16 cellular contexts compared by ENCODE assay signal in genomic region chr2:222239945-222240675, GRCh38. TPM values are rescaled to one million over a fixed set of nuclear protein-coding genes. Genes with fewer than 3 reads are reported as not detected.
DNase-seq lines count a peak whose midpoint lies in the region; ATAC-seq and TF ChIP-seq lines count a peak whose summit lies in the region.
"Had no signal": no experiment of that assay in that cellular context is flagged by ENCODE, and none has a peak within 500 bp of the region (broad histone marks: within the 10 kb centered on the region; RNA-seq: fewer than 3 reads in every experiment).

No MANE protein-coding gene starts in this region.

- TF ChIP-seq CTCF in neural progenitor cell (IDR thresholded peaks at IDR 0.05) (no peak), adrenal gland (IDR thresholded peaks at IDR 0.05) (no peak), osteoblast (IDR thresholded peaks at IDR 0.05; ENCODE audit: extremely low read depth, low read depth, low read length) (no peak)

- H3K4me3 ChIP-seq in HUES48 (ENCODE audit: low read depth, low read length) (peak overlapping the region; percentile 47), NT2/D1 (ENCODE audit: insufficient read length, low read depth) (no peak overlapping the region), neural progenitor cell (peak overlapping the region; percentile 37), adrenal gland (no peak overlapping the region), osteoblast (ENCODE audit: insufficient read depth, low read length) (no peak overlapping the region)
- H3K4me3 ChIP-seq: SJSA1, spleen, testis had no signal

- H3K4me1 ChIP-seq in HUES48 (ENCODE audit: control insufficient read depth, insufficient read depth, low read length) (peaks cover 44% of the 10 kb centered on the region), NT2/D1 (ENCODE audit: insufficient read depth, insufficient read length) (no peaks in the 10 kb centered on the region), neural progenitor cell (peaks cover 55% of the 10 kb centered on the region), adrenal gland (replicated peaks in 1 of 2) (no peaks in the 10 kb centered on the region), osteoblast (ENCODE audit: insufficient read depth, low read length) (no peaks in the 10 kb centered on the region)
- H3K4me1 ChIP-seq: SJSA1, spleen, testis had no signal

- H3K36me3 ChIP-seq in HUES48 (ENCODE audit: control insufficient read depth, insufficient read depth, low read length) = no peaks in the 10 kb centered on the region
- H3K36me3 ChIP-seq in NT2/D1 (ENCODE audit: insufficient read depth, insufficient read length, low read length) = no peaks in the 10 kb centered on the region
- H3K36me3 ChIP-seq in neural progenitor cell = no peaks in the 10 kb centered on the region
- H3K36me3 ChIP-seq in adrenal gland (replicated peaks in 1 of 2) = no peaks in the 10 kb centered on the region
- H3K36me3 ChIP-seq in osteoblast (ENCODE audit: insufficient read depth, low read length) = no peaks in the 10 kb centered on the region
- H3K36me3 ChIP-seq: SJSA1, spleen had no signal

- H3K4me1 Mint-ChIP-seq in neural progenitor cell = peaks cover 89% of the 10 kb centered on the region
- H3K4me1 Mint-ChIP-seq: central memory CD8-positive, alpha-beta T cell had no signal

- H3K27ac ChIP-seq in HUES48 (ENCODE audit: low read depth, low read length) (peak overlapping the region; percentile 23), neural progenitor cell (no peak overlapping the region), adrenal gland (no peak overlapping the region), osteoblast (ENCODE audit: low read depth, low read length) (no peak overlapping the region)
- H3K27ac ChIP-seq: SJSA1, spleen, testis had no signal

- ATAC-seq in left ventricle myocardium superior (peak; percentile 99), GM21723 (IDR thresholded peaks at IDR 0.05; ENCODE audit: unreplicated experiment) (no peak)
- ATAC-seq: effector memory CD8-positive, alpha-beta T cell had no signal

- H3K27ac Mint-ChIP-seq in neural progenitor cell = peak overlapping the region; percentile 80
- H3K27ac Mint-ChIP-seq: activated T-helper 2 cell treated with anti-CD3 and anti-CD28 coated beads, Interferon-gamma antibody, Interleukin-2, Interleukin-4, amounts not matched to agents 10 μg/mL and 5 μg/mL and 100 μg/mL, durations not matched to agents 14 hours and 24 hours and 36 hours; effector memory CD8-positive, alpha-beta T cell had no signal

- TF ChIP-seq POLR2A in adrenal gland (IDR thresholded peaks at IDR 0.05) = no peak

- H3K9ac ChIP-seq in HUES48 (ENCODE audit: low read depth, low read length) = no peak overlapping the region
- H3K9ac ChIP-seq in NT2/D1 (ENCODE audit: insufficient read length, low read depth) = no peak overlapping the region
- no peak overlapping the region for H3K9ac ChIP-seq in neural progenitor cell

- no peaks in the 10 kb centered on the region for H3K79me2 ChIP-seq in neural progenitor cell (ENCODE audit: low read depth)
- no peaks in the 10 kb centered on the region for H3K79me2 ChIP-seq in osteoblast (ENCODE audit: insufficient read depth, low read length)

- H3K36me3 Mint-ChIP-seq in neural progenitor cell = peaks cover 32% of the 10 kb centered on the region

- peak overlapping the region; percentile 60 for H3K4me3 Mint-ChIP-seq in neural progenitor cell
- H3K4me3 Mint-ChIP-seq: central memory CD8-positive, alpha-beta T cell; effector memory CD8-positive, alpha-beta T cell had no signal

- H3K9me3 ChIP-seq in HUES48 (ENCODE audit: control insufficient read depth, insufficient read depth, low read length) (no peaks in the 10 kb centered on the region), NT2/D1 (ENCODE audit: insufficient read depth, low read length) (no peaks in the 10 kb centered on the region), neural progenitor cell (ENCODE audit: low read depth) (no peaks in the 10 kb centered on the region), adrenal gland (replicated peaks in 1 of 3) (no peaks in the 10 kb centered on the region), osteoblast (ENCODE audit: low read depth, low read length) (no peaks in the 10 kb centered on the region)
- H3K9me3 ChIP-seq: SJSA1, spleen, testis had no signal

- intact Hi-C loops in left ventricle myocardium superior (cut with micrococcal nuclease) = no loop called here
- intact Hi-C loops in adrenal gland (cut with DNase I) = no loop called here

- 5 to 7% (median 7%) methylated on average over 14 to 15 of the region's 15 CpGs for WGBS in adrenal gland, 4 donors

- peaks cover 42% of the 10 kb centered on the region for H3F3A ChIP-seq in neural progenitor cell (ENCODE audit: low read depth)

- H3K27me3 Mint-ChIP-seq in neural progenitor cell (ENCODE audit: insufficient read depth, low read depth) = peaks cover 3% of the 10 kb centered on the region

- H2AFZ ChIP-seq in neural progenitor cell (replicated peaks) (no peak overlapping the region), osteoblast (ENCODE audit: low read length) (no peak overlapping the region)

- H3K4me2 ChIP-seq in neural progenitor cell (peak overlapping the region; percentile 82), osteoblast (ENCODE audit: insufficient read depth, low read length) (no peak overlapping the region)

- no peaks in the 10 kb centered on the region for H3K9me3 Mint-ChIP-seq in neural progenitor cell
- H3K9me3 Mint-ChIP-seq: activated T-helper 2 cell treated with anti-CD3 and anti-CD28 coated beads, Interferon-gamma antibody, Interleukin-2, Interleukin-4, amounts not matched to agents 10 μg/mL and 5 μg/mL and 100 μg/mL, durations not matched to agents 14 hours and 24 hours and 36 hours; central memory CD8-positive, alpha-beta T cell had no signal

- DNase-seq in NT2/D1 (ENCODE audit: low read depth, low spot score) (peak; percentile 13), left ventricle myocardium superior (peak; percentile 50), neural progenitor cell (ENCODE audit: low spot score) (peak; percentile 84), adrenal gland (no peak), osteoblast (ENCODE audit: insufficient read length, low spot score, missing footprints) (no peak)
- DNase-seq: effector memory CD8-positive, alpha-beta T cell; Kasumi-1; spleen; testis had no signal

- H4K20me1 ChIP-seq in neural progenitor cell (ENCODE audit: low read depth) = peaks cover 21% of the 10 kb centered on the region
- H4K20me1 ChIP-seq in osteoblast (ENCODE audit: insufficient read depth, low read length) = no peaks in the 10 kb centered on the region

- H3K27me3 ChIP-seq in HUES48 (ENCODE audit: control insufficient read depth, insufficient read depth, low read length) (peaks cover 55% of the 10 kb centered on the region), NT2/D1 (ENCODE audit: insufficient read depth, insufficient read length) (peaks cover 14% of the 10 kb centered on the region), neural progenitor cell (peaks cover 81% of the 10 kb centered on the region), adrenal gland (peaks cover 38% of the 10 kb centered on the region), osteoblast (ENCODE audit: insufficient read depth, low read length) (no peaks in the 10 kb centered on the region)
- H3K27me3 ChIP-seq: testis had no signal

RNA-seq across cellular contexts. Expression of gene PAX3, which starts 58.7 kb away (rescaled TPM):
- total RNA-seq in left ventricle myocardium superior = not detected
- 4.6 and 4.9 TPM in 2 replicates for total RNA-seq in neural progenitor cell (ENCODE audit: low replicate concordance)
- not detected for total RNA-seq in adrenal gland
- polyA plus RNA-seq in adrenal gland = not detected
- total RNA-seq in osteoblast = under 0.01 TPM in 1 of 2 replicates, not detected in the other
- total RNA-seq: activated CD8-positive, alpha-beta memory T cell treated with anti-CD3 and anti-CD28 coated beads for 36 hours; activated T-helper 2 cell treated with anti-CD3 and anti-CD28 coated beads, Interferon-gamma antibody, Interleukin-2, Interleukin-4, amounts not matched to agents 10 μg/mL and 5 μg/mL and 100 μg/mL, durations not matched to agents 14 hours and 24 hours and 36 hours; T-helper 2 cell treated with Interferon-gamma antibody and Interleukin-4, amounts not matched to agents 100 ng/mL and 5 ng/mL, for 36 hours had no signal
- polyA plus RNA-seq: spleen had no signal

Comparison
In these comparisons a context has a peak if more than half of its experiments do, and no peak if none do; other contexts are left out.
1. H3K4me3 ChIP-seq: peak in HUES48 (single experiment) and neural progenitor cell (single experiment); none in NT2/D1 (single experiment), adrenal gland (0 of 4) and osteoblast (single experiment).
2. DNase-seq: peak in NT2/D1 (single experiment), left ventricle myocardium superior (single experiment) and neural progenitor cell (single experiment); none in adrenal gland (0 of 7) and osteoblast (single experiment).